ENCODE assay signal across 1 cellular context in genomic region chr1:51313268-51313852, GRCh38.
TF ChIP-seq lines count a peak whose summit lies in the region.

No MANE protein-coding gene starts in this region.

TF ChIP-seq in WTC11, 78 proteins besides CTCF, POLR2A, EP300 and RAD21 (continued from another document):
- TF ChIP-seq PREB (CRISPR knock-in tag; IDR thresholded peaks at IDR 0.05; ENCODE audit: borderline replicate concordance) = no peak
